Comparison of ENCODE assay signal across 8 cellular contexts in genomic region chr7:139645572-139646523, GRCh38.
DNase-seq lines count a peak whose midpoint lies in the region; ATAC-seq and TF ChIP-seq lines count a peak whose summit lies in the region.

No MANE protein-coding gene starts in this region.

- TF ChIP-seq CTCF in GM12864 (IDR thresholded peaks at IDR 0.05; ENCODE audit: low read depth, low read length, missing control alignments) (peak; percentile 95), left ventricle myocardium inferior (IDR thresholded peaks at IDR 0.05; ENCODE audit: borderline replicate concordance) (peak; percentile 94), vagina (IDR thresholded peaks at IDR 0.05) (peak; percentile 76 to 89 (median 78))

- intact Hi-C loops in left ventricle myocardium inferior (cut with micrococcal nuclease) (loop anchor here (5.0 to 10.0 kb wide), 2 partner anchors 131 to 359 kb away; partner anchors contain the start of gene HIPK2), vagina (cut with DNase I) (loop anchor here (5.0 kb wide), 1 partner anchor 131 kb away; the partner anchor contains the start of gene HIPK2)

- H3K9me3 ChIP-seq in left ventricle myocardium inferior (replicated peaks) = no peaks in the 10 kb centered on the region
- H3K9me3 ChIP-seq in vagina = no peaks in the 10 kb centered on the region

- DNase-seq in GM12864 (ENCODE audit: low read depth) (peak; percentile 64), NCI-H146 treated with DMSO at 0.1 percent for 48 hours (lab: John Stamatoyannopoulos, UW; ENCODE audit: unreplicated experiment) (peak; percentile 58), T follicular helper cell (ENCODE audit: low read depth) (peak; percentile 77), amniotic stem cell (lab: John Stamatoyannopoulos, UW) (peak; percentile 64), left ventricle myocardium inferior (peak; percentile 78), renal cortical epithelial cell (ENCODE audit: low read depth) (peak; percentile 75), vagina (ENCODE audit: extremely low spot score in 2 of 2) (no peak)

- H3K36me3 ChIP-seq in left ventricle myocardium inferior (peaks cover 16% of the 10 kb centered on the region), vagina (no peaks in the 10 kb centered on the region)

- ATAC-seq in HG02885 (IDR thresholded peaks at IDR 0.05; ENCODE audit: poor library complexity, unreplicated experiment) = no peak

- H3K4me3 ChIP-seq in GM12864 (ENCODE audit: low read depth, low read length) = no peak overlapping the region
- H3K4me3 ChIP-seq in left ventricle myocardium inferior = no peak overlapping the region
- no peak overlapping the region for H3K4me3 ChIP-seq in vagina

- H3K27me3 ChIP-seq in left ventricle myocardium inferior (ENCODE audit: low read depth) = no peaks in the 10 kb centered on the region
- no peaks in the 10 kb centered on the region for H3K27me3 ChIP-seq in vagina

- H3K4me1 ChIP-seq in left ventricle myocardium inferior (peaks cover 61% of the 10 kb centered on the region), vagina (peaks cover 5% of the 10 kb centered on the region)

- H3K27ac ChIP-seq in left ventricle myocardium inferior (replicated peaks) (peak overlapping the region; percentile 83), vagina (no peak overlapping the region)

- TF ChIP-seq POLR2A in vagina (IDR thresholded peaks at IDR 0.05) = no peak

Comparison
In these comparisons a context has a peak if more than half of its experiments do, and no peak if none do; other contexts are left out.
1. DNase-seq: peak in GM12864 (single experiment), NCI-H146 treated with DMSO at 0.1 percent for 48 hours (single experiment), T follicular helper cell (single experiment), amniotic stem cell (single experiment), left ventricle myocardium inferior (single experiment) and renal cortical epithelial cell (single experiment); none in vagina (0 of 2).
2. Peak in every context shown above with its lines, with median percentiles within 50 percentile points of each other: CTCF ChIP-seq.